ENCODE assay signal across 17 cellular contexts in genomic region chr18:35713545-35713944, GRCh38.
DNase-seq lines count a peak whose midpoint lies in the region; ATAC-seq and TF ChIP-seq lines count a peak whose summit lies in the region.
"Had no signal": no experiment of that assay in that cellular context is flagged by ENCODE, and none has a peak within 500 bp of the region (broad histone marks: within the 10 kb centered on the region; RNA-seq: fewer than 3 reads in every experiment).

No MANE protein-coding gene starts in this region.

- POLR2A ChIA-PET in HEK293T (lab: Yijun Ruan, JAX) = no interaction called here

- DNase-seq in AG08396 (ENCODE audit: low spot score) = peak; percentile 45
- DNase-seq in HEK293T (ENCODE audit: extremely low spot score) = no peak
- DNase-seq in astrocyte of the hippocampus (ENCODE audit: low read depth, low spot score) = peak; percentile 43
- peak; percentile 16 for DNase-seq in foreskin melanocyte
- no peak for DNase-seq in T-helper 2 cell
- no peak for DNase-seq in stimulated activated CD4-positive, alpha-beta T cell treated with anti-CD3 and anti-CD28 coated beads, Interleukin-15, amount 100 ng/mL, for 24 hours
- DNase-seq: ACHN; activated CD4-positive, alpha-beta T cell treated with anti-CD3 and anti-CD28 coated beads, Interleukin-2, amount 50 U/mL, for 4 hours; activated naive CD4-positive, alpha-beta T cell treated with anti-CD3 and anti-CD28 coated beads, Interleukin-2, amount 10 ng/mL, durations not matched to agents 7 days and 5 days; NCI-H1105 treated with DMSO at 0.1 percent for 48 hours; NCI-H748 treated with DMSO at 0.1 percent for 48 hours; PC-9; right cardiac atrium; stimulated activated naive CD8-positive, alpha-beta T cell treated with anti-CD3 and anti-CD28 coated beads, Interleukin-15, amount 100 ng/mL, for 72 hours had no signal

- CTCF ChIA-PET in HEK293T (lab: Yijun Ruan, JAX) = no interaction called here

- ATAC-seq in HG02938 (IDR thresholded peaks at IDR 0.05; ENCODE audit: unreplicated experiment) (no peak), GM21526 (IDR thresholded peaks at IDR 0.05; ENCODE audit: low FRiP score, unreplicated experiment) (no peak)
- ATAC-seq: GM23338; right cardiac atrium; stimulated activated naive CD8-positive, alpha-beta T cell treated with anti-CD3 and anti-CD28 coated beads, Interleukin-15, amount 100 ng/mL, for 72 hours had no signal

TF ChIP-seq in HEK293T, 16 proteins besides CTCF, POLR2A, EP300 and RAD21:
- no peak for TF ChIP-seq FOXM1 (IDR thresholded peaks at IDR 0.05; ENCODE audit: borderline replicate concordance)
- no peak for TF ChIP-seq TARDBP (IDR thresholded peaks at IDR 0.05)
- TF ChIP-seq L3MBTL2 (conservative IDR thresholded peaks at IDR 0.05) = 0 out of 2 replicates have a peak, but pooled peaks have one; percentile 21
- TF ChIP-seq SUZ12 (IDR thresholded peaks at IDR 0.05) = no peak
- TF ChIP-seq LEF1 (IDR thresholded peaks at IDR 0.05; ENCODE audit: borderline replicate concordance) = no peak

Comparison
In these comparisons a context has a peak if more than half of its experiments do, and no peak if none do; other contexts are left out.
1. DNase-seq: peak in AG08396 (single experiment), astrocyte of the hippocampus (single experiment) and foreskin melanocyte (single experiment); none in HEK293T (single experiment), T-helper 2 cell (0 of 5) and stimulated activated CD4-positive, alpha-beta T cell treated with anti-CD3 and anti-CD28 coated beads, Interleukin-15, amount 100 ng/mL, for 24 hours (single experiment).